11 cellular contexts compared by ENCODE assay signal in the genomic region with DNA sequence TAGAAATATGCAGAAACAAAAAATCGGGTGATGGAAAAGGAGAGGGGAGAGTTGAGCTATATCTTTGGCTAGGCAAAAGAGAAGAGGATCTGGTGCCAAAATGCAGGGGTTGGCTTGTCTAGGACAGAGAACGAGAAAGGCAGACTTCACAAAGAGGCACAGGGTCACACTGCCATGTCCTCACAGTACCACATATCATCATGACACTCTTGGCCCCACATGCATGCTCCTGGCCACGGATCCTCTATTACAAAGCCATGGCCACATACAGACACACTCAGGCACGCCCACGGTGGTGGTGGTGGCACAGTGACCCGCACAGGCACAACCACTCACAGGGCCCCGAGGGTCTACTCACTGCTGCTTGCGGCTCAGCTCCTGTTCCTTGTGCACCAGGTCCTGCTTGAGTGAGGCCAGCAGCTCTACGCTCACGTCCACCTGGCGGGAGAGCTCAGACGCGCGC. TPM values are rescaled to one million over a fixed set of nuclear protein-coding genes. Genes with fewer than 3 reads are reported as not detected.
DNase-seq lines count a peak whose midpoint lies in the region; ATAC-seq and TF ChIP-seq lines count a peak whose summit lies in the region.
"Had no signal": no experiment of that assay in that cellular context is flagged by ENCODE, and none has a peak within 500 bp of the region (broad histone marks: within the 10 kb centered on the region; RNA-seq: fewer than 3 reads in every experiment).

No MANE protein-coding gene starts in this region.

- H3K9me3 ChIP-seq in mesodermal cell (ENCODE audit: control insufficient read depth, low read length) (no peaks in the 10 kb centered on the region), thyroid gland (no peaks in the 10 kb centered on the region)
- H3K9me3 ChIP-seq: mucosa of descending colon had no signal

- TF ChIP-seq POLR2A in thyroid gland (IDR thresholded peaks at IDR 0.05), result no peak

- in situ Hi-C loops in brain microvascular endothelial cell (cut with HindIII; ENCODE audit: low pct_ligation_motif_present, low sequenced_read_pairs), result no loop called here

- H3K4me2 ChIP-seq in GM23338, result peak overlapping the region; percentile 87

- H3K4me3 ChIP-seq in GM23338, result peak overlapping the region; percentile 69
- peak overlapping the region; percentile 12 for H3K4me3 ChIP-seq in brain microvascular endothelial cell (ENCODE audit: low read depth, low read length)
- H3K4me3 ChIP-seq in mesodermal cell (ENCODE audit: extremely low read depth, insufficient read depth, low read length, poor library complexity, severe bottlenecking), result peak overlapping the region; percentile 11
- H3K4me3 ChIP-seq in thyroid gland (replicated peaks in 1 of 3), result peak overlapping the region in 1 of 3 donors; percentile 17
- H3K4me3 ChIP-seq: mucosa of descending colon had no signal

- H3K9me2 ChIP-seq in GM23338 (ENCODE audit: insufficient read depth), result no peaks in the 10 kb centered on the region

- TF ChIP-seq CTCF in 22Rv1 (IDR thresholded peaks at IDR 0.05) (no peak), GM23338 (conservative IDR thresholded peaks at IDR 0.05; ENCODE audit: low read depth in 2 of 2) (no peak), brain microvascular endothelial cell (IDR thresholded peaks at IDR 0.05; ENCODE audit: low read depth, low read length, missing control alignments) (no peak), thyroid gland (IDR thresholded peaks at IDR 0.05) (no peak)

- H3K4me3 Mint-ChIP-seq in GM23338, result peak overlapping the region; percentile 66

- H3K36me3 Mint-ChIP-seq in GM23338 (ENCODE audit: low read depth), result peaks cover 11% of the 10 kb centered on the region; the same call in 2 of the 3 replicates

- H3K4me1 ChIP-seq in GM23338 (ENCODE audit: insufficient read depth) (peaks cover 11% of the 10 kb centered on the region), mesodermal cell (ENCODE audit: control insufficient read depth, insufficient read depth, low read length, poor library complexity, severe bottlenecking) (peaks cover 6% of the 10 kb centered on the region), thyroid gland (peaks cover 6 to 10% of the 10 kb centered on the region in 2 donors)

- 20 to 28% methylated on average over 9 to 13 of the region's 14 CpGs for WGBS in mesodermal cell (ENCODE audit: insufficient coverage in 2 of 2), 2 experiments
- 21 to 46% methylated on average over 14 of the region's 14 CpGs for WGBS in thyroid gland, 2 donors

- peaks cover 9% of the 10 kb centered on the region; the same call in 1 of the 2 replicates for H4K20me1 ChIP-seq in GM23338 (replicated peaks; ENCODE audit: insufficient read depth)

- H3F3A ChIP-seq in GM23338 (replicated peaks; ENCODE audit: low read depth), result peaks cover 8% of the 10 kb centered on the region; the same call in 1 of the 2 replicates

- H3K27me3 ChIP-seq in GM23338 (ENCODE audit: insufficient read depth) (peaks cover 29% of the 10 kb centered on the region), brain microvascular endothelial cell (replicated peaks) (peaks cover 35% of the 10 kb centered on the region), thyroid gland (no peaks in the 10 kb centered on the region)

- no peak for ATAC-seq in GM23338
- no peak for ATAC-seq in GM19467 (IDR thresholded peaks at IDR 0.05; ENCODE audit: unreplicated experiment)
- no peak for ATAC-seq in HG02759 (IDR thresholded peaks at IDR 0.05; ENCODE audit: unreplicated experiment)

- DNase-seq in GM23338 (ENCODE audit: low spot score) (no peak), brain microvascular endothelial cell (no peak), kidney glomerular epithelial cell (lab: John Stamatoyannopoulos, UW) (no peak), thyroid gland (no peak)
- DNase-seq: EL, Right ventricle myocardium superior had no signal

- peaks cover 14% of the 10 kb centered on the region for H3K4me1 Mint-ChIP-seq in GM23338

- H3K27me3 Mint-ChIP-seq in GM23338 (ENCODE audit: insufficient read depth, low read depth, poor library complexity), result peaks cover 26% of the 10 kb centered on the region

- 0 out of 2 replicates have a peak overlapping the region, but pooled peaks have one; percentile 59 for H2AFZ ChIP-seq in GM23338

- no peaks in the 10 kb centered on the region; the same call in 1 of the 3 replicates for H3K9me3 Mint-ChIP-seq in GM23338

- intact Hi-C loops in thyroid gland (cut with DNase I), result no loop called here

- H3K36me3 ChIP-seq in GM23338 (ENCODE audit: insufficient read depth) (no peaks in the 10 kb centered on the region; the same call in 1 of the 2 replicates), brain microvascular endothelial cell (replicated peaks) (no peaks in the 10 kb centered on the region), mesodermal cell (ENCODE audit: control insufficient read depth, insufficient read depth, low read length) (no peaks in the 10 kb centered on the region), thyroid gland (no peaks in the 10 kb centered on the region)

- 0 out of 2 replicates have a peak, but pooled peaks cover 5% of the 10 kb centered on the region for H3K79me2 ChIP-seq in GM23338 (replicated peaks; ENCODE audit: insufficient read depth)

- H3K27ac ChIP-seq in 22Rv1, result peak overlapping the region; percentile 93
- no peak overlapping the region for H3K27ac ChIP-seq in GM23338 (ENCODE audit: low read depth)
- H3K27ac ChIP-seq in brain microvascular endothelial cell, result no peak overlapping the region
- no peak overlapping the region for H3K27ac ChIP-seq in mesodermal cell (ENCODE audit: low read depth, low read length, severe bottlenecking)
- H3K27ac ChIP-seq in thyroid gland, result no peak overlapping the region

- no peak overlapping the region for H3K27ac Mint-ChIP-seq in GM23338

TF ChIP-seq in GM23338, 12 proteins besides CTCF, POLR2A, EP300 and RAD21 (continues in another document):
- TF ChIP-seq ZNF331 (CRISPR knock-in tag; IDR thresholded peaks at IDR 0.05; ENCODE audit: low read depth) (no peak), EZH2 (IDR thresholded peaks at IDR 0.05; ENCODE audit: low read depth, unreplicated experiment) (no peak), STAT1 (IDR thresholded peaks at IDR 0.05; ENCODE audit: unreplicated experiment) (no peak)
- TF ChIP-seq, protein P1, sequence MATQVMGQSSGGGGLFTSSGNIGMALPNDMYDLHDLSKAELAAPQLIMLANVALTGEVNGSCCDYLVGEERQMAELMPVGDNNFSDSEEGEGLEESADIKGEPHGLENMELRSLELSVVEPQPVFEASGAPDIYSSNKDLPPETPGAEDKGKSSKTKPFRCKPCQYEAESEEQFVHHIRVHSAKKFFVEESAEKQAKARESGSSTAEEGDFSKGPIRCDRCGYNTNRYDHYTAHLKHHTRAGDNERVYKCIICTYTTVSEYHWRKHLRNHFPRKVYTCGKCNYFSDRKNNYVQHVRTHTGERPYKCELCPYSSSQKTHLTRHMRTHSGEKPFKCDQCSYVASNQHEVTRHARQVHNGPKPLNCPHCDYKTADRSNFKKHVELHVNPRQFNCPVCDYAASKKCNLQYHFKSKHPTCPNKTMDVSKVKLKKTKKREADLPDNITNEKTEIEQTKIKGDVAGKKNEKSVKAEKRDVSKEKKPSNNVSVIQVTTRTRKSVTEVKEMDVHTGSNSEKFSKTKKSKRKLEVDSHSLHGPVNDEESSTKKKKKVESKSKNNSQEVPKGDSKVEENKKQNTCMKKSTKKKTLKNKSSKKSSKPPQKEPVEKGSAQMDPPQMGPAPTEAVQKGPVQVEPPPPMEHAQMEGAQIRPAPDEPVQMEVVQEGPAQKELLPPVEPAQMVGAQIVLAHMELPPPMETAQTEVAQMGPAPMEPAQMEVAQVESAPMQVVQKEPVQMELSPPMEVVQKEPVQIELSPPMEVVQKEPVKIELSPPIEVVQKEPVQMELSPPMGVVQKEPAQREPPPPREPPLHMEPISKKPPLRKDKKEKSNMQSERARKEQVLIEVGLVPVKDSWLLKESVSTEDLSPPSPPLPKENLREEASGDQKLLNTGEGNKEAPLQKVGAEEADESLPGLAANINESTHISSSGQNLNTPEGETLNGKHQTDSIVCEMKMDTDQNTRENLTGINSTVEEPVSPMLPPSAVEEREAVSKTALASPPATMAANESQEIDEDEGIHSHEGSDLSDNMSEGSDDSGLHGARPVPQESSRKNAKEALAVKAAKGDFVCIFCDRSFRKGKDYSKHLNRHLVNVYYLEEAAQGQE (IDR thresholded peaks at IDR 0.05; ENCODE audit: unreplicated experiment), result no peak
- TF ChIP-seq, protein P2, sequence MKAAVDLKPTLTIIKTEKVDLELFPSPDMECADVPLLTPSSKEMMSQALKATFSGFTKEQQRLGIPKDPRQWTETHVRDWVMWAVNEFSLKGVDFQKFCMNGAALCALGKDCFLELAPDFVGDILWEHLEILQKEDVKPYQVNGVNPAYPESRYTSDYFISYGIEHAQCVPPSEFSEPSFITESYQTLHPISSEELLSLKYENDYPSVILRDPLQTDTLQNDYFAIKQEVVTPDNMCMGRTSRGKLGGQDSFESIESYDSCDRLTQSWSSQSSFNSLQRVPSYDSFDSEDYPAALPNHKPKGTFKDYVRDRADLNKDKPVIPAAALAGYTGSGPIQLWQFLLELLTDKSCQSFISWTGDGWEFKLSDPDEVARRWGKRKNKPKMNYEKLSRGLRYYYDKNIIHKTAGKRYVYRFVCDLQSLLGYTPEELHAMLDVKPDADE (IDR thresholded peaks at IDR 0.05), result no peak

RNA-seq across cellular contexts. Expression of a gene that starts 15.9 kb away (rescaled TPM):
- 13.8 and 16.5 TPM in 2 replicates for total RNA-seq in GM23338 (2014; rRNA removed; shearing (Covaris generic))
- 3.1 and 3.5 TPM in 2 replicates for polyA plus RNA-seq in GM23338 (2016; fragmentation: Nextera tagmentation; extraction: Ambion mirVana)
- 3.2 TPM for polyA plus RNA-seq in mesodermal cell (2013, experiment 1 of 2)
- 2.3 TPM for polyA plus RNA-seq in mesodermal cell (2013, experiment 2 of 2)
- total RNA-seq in thyroid gland, result 1 to 10 TPM in 2 of 4 donors, under 1 TPM in 2; 0.79 to 3.8 (median 1.3) TPM

RNA-seq across cellular contexts. Expression of a gene that starts 24.9 kb away (rescaled TPM):
- total RNA-seq in GM23338 (2014; rRNA removed; shearing (Covaris generic)), result not detected in 2 replicates
- 0.23 TPM in 1 of 2 replicates, not detected in the other for polyA plus RNA-seq in GM23338 (2016; fragmentation: Nextera tagmentation; extraction: Ambion mirVana)
- not detected for polyA plus RNA-seq in mesodermal cell (2013, experiment 1 of 2)
- polyA plus RNA-seq in mesodermal cell (2013, experiment 2 of 2), result not detected
- total RNA-seq in thyroid gland, result not detected
- total RNA-seq: mucosa of descending colon, Right ventricle myocardium superior had no signal

RNA-seq across cellular contexts. Expression of a gene that starts 34.3 kb away (rescaled TPM):
- total RNA-seq in GM23338 (2014; rRNA removed; shearing (Covaris generic)), result 516 and 642 TPM in 2 replicates
- polyA plus RNA-seq in GM23338 (2016; fragmentation: Nextera tagmentation; extraction: Ambion mirVana), result 269 and 287 TPM in 2 replicates
- polyA plus RNA-seq in mesodermal cell (2013, experiment 1 of 2), result 265 TPM
- 246 TPM for polyA plus RNA-seq in mesodermal cell (2013, experiment 2 of 2)
- 100 to 1,000 TPM; 160 to 205 (median 189) TPM for total RNA-seq in thyroid gland

RNA-seq across cellular contexts. Expression of a gene that starts 35.4 kb away (rescaled TPM):
- 6.5 and 8.6 TPM in 2 replicates for total RNA-seq in GM23338 (2014; rRNA removed; shearing (Covaris generic))
- 6.8 and 8.3 TPM in 2 replicates for polyA plus RNA-seq in GM23338 (2016; fragmentation: Nextera tagmentation; extraction: Ambion mirVana)
- polyA plus RNA-seq in mesodermal cell (2013, experiment 1 of 2), result 20.7 TPM
- polyA plus RNA-seq in mesodermal cell (2013, experiment 2 of 2), result 15.0 TPM
- 10 to 100 TPM; 14.3 to 65.2 (median 33.2) TPM for total RNA-seq in thyroid gland

RNA-seq across cellular contexts. Expression of a gene that starts 54.4 kb away (rescaled TPM):
- total RNA-seq in GM23338 (2014; rRNA removed; shearing (Covaris generic)), result 45.8 and 47.3 TPM in 2 replicates
- 17.9 and 20.5 TPM in 2 replicates for polyA plus RNA-seq in GM23338 (2016; fragmentation: Nextera tagmentation; extraction: Ambion mirVana)
- 27.0 TPM for polyA plus RNA-seq in mesodermal cell (2013, experiment 1 of 2)
- polyA plus RNA-seq in mesodermal cell (2013, experiment 2 of 2), result 20.7 TPM
- total RNA-seq in thyroid gland, result 10 to 100 TPM; 14.4 to 18.1 (median 16.2) TPM
